Comparison of ENCODE assay signal across 18 cellular contexts in genomic region chr1:182990413-182991144, GRCh38. TPM values are rescaled to one million over a fixed set of nuclear protein-coding genes. Genes with fewer than 3 reads are reported as not detected.
DNase-seq lines count a peak whose midpoint lies in the region; ATAC-seq and TF ChIP-seq lines count a peak whose summit lies in the region.
"Had no signal": no experiment of that assay in that cellular context is flagged by ENCODE, and none has a peak within 500 bp of the region (broad histone marks: within the 10 kb centered on the region; RNA-seq: fewer than 3 reads in every experiment).

No MANE protein-coding gene starts in this region.

- H2AFZ ChIP-seq in PC-3 (ENCODE audit: low read length), result no peak overlapping the region
- H2AFZ ChIP-seq in neural progenitor cell (replicated peaks), result peak overlapping the region; percentile 41
- no peak overlapping the region for H2AFZ ChIP-seq in MM.1S (ENCODE audit: low read length)

- H3K4me1 Mint-ChIP-seq in neural progenitor cell, result no peaks in the 10 kb centered on the region
- H3K4me1 Mint-ChIP-seq: stimulated activated effector memory CD8-positive, alpha-beta T cell treated with anti-CD3 and anti-CD28 coated beads, Interleukin-12 subunit alpha, Interleukin-12 subunit beta, amount 100 ng/mL, for 72 hours had no signal

- H3K36me3 ChIP-seq in BJ (ENCODE audit: control insufficient read depth, insufficient read depth, low read length), result no peaks in the 10 kb centered on the region
- H3K36me3 ChIP-seq in PC-3 (ENCODE audit: low read depth, low read length), result no peaks in the 10 kb centered on the region
- H3K36me3 ChIP-seq in neural progenitor cell, result no peaks in the 10 kb centered on the region
- H3K36me3 ChIP-seq in MM.1S (replicated peaks; ENCODE audit: insufficient read depth, low read length), result no peaks in the 10 kb centered on the region
- H3K36me3 ChIP-seq: BLaER1 had no signal

- H3K27ac ChIP-seq in PC-3 (ENCODE audit: low read length) (peak overlapping the region; percentile 76), neural progenitor cell (no peak overlapping the region), MM.1S (ENCODE audit: low read length) (no peak overlapping the region)
- H3K27ac ChIP-seq: BLaER1, HL-60 had no signal

- H3K9me2 ChIP-seq in PC-3 (replicated peaks; ENCODE audit: low read length) (no peaks in the 10 kb centered on the region), MM.1S (replicated peaks; ENCODE audit: insufficient read depth, low read length) (no peaks in the 10 kb centered on the region)

- CTCF ChIA-PET in BJ (lab: Yijun Ruan, JAX), result interaction anchor here (0.5 to 1.4 kb wide), 2 partner anchors 28 to 137 kb away, joined by 3 read pairs; no protein-coding TSS in a partner anchor
- CTCF ChIA-PET in PC-3 (lab: Charles Lee), result no interaction called here

- H3K27me3 ChIP-seq in BJ (ENCODE audit: control insufficient read depth, insufficient read depth, low read length) (no peaks in the 10 kb centered on the region), PC-3 (ENCODE audit: low read length) (no peaks in the 10 kb centered on the region), neural progenitor cell (no peaks in the 10 kb centered on the region), MM.1S (replicated peaks; ENCODE audit: insufficient read depth, low read length) (no peaks in the 10 kb centered on the region)
- H3K27me3 ChIP-seq: BLaER1 had no signal

- peaks cover 2% of the 10 kb centered on the region for H3K27me3 Mint-ChIP-seq in neural progenitor cell (ENCODE audit: insufficient read depth, low read depth)
- H3K27me3 Mint-ChIP-seq: progenitor cell of endocrine pancreas had no signal

- peak; percentile 15 for DNase-seq in BJ (ENCODE audit: low read depth)
- peak; percentile 50 for DNase-seq in PC-3
- DNase-seq in epithelial cell of esophagus (ENCODE audit: low read depth), result peak; percentile 47
- DNase-seq in neural progenitor cell (ENCODE audit: low spot score), result no peak
- DNase-seq in HUDEP-2 (lab: John Stamatoyannopoulos, UW; ENCODE audit: unreplicated experiment in 76 of 76), result no peak
- no peak for DNase-seq in MM.1S
- DNase-seq: activated naive CD4-positive, alpha-beta T cell treated with anti-CD3 and anti-CD28 coated beads for 36 hours; DMS79; mucosa of descending colon; stimulated activated CD4-positive, alpha-beta T cell treated with anti-CD3 and anti-CD28 coated beads, Interleukin-4, amount 100 ng/mL, for 24 hours had no signal

- no peak for TF ChIP-seq CTCF in BJ (IDR thresholded peaks at IDR 0.05; ENCODE audit: insufficient read depth, low read depth, low read length)
- TF ChIP-seq CTCF in PC-3 (conservative IDR thresholded peaks at IDR 0.05; ENCODE audit: low read depth, low read length), result no peak
- no peak for TF ChIP-seq CTCF in epithelial cell of esophagus (IDR thresholded peaks at IDR 0.05; ENCODE audit: insufficient read depth, low read depth, low read length, missing control alignments)
- no peak for TF ChIP-seq CTCF in neural progenitor cell (IDR thresholded peaks at IDR 0.05)
- TF ChIP-seq CTCF in MM.1S (IDR thresholded peaks at IDR 0.05; ENCODE audit: low read length), result no peak

- no peaks in the 10 kb centered on the region for H3K9me3 Mint-ChIP-seq in neural progenitor cell
- H3K9me3 Mint-ChIP-seq: activated naive CD4-positive, alpha-beta T cell treated with anti-CD3 and anti-CD28 coated beads for 36 hours; stimulated activated effector memory CD8-positive, alpha-beta T cell treated with anti-CD3 and anti-CD28 coated beads, Interleukin-12 subunit alpha, Interleukin-12 subunit beta, amount 100 ng/mL, for 72 hours had no signal

- no peaks in the 10 kb centered on the region for H3K36me3 Mint-ChIP-seq in neural progenitor cell
- H3K36me3 Mint-ChIP-seq: stimulated activated effector memory CD8-positive, alpha-beta T cell treated with anti-CD3 and anti-CD28 coated beads, Interleukin-12 subunit alpha, Interleukin-12 subunit beta, amount 100 ng/mL, for 72 hours had no signal

- intact Hi-C loops in PC-3 (cut with micrococcal nuclease), result no loop called here

- peak; percentile 94 for ATAC-seq in PC-3
- ATAC-seq in GM19397 (IDR thresholded peaks at IDR 0.05; ENCODE audit: unreplicated experiment), result no peak
- no peak for ATAC-seq in GM19463 (IDR thresholded peaks at IDR 0.05; ENCODE audit: unreplicated experiment)
- ATAC-seq: esophagus mucosa; mucosa of descending colon; stimulated activated effector memory CD8-positive, alpha-beta T cell treated with anti-CD3 and anti-CD28 coated beads, Interleukin-12 subunit alpha, Interleukin-12 subunit beta, amount 100 ng/mL, for 72 hours had no signal

- H3K4me2 ChIP-seq in PC-3 (ENCODE audit: low read length) (peak overlapping the region; percentile 55), neural progenitor cell (no peak overlapping the region), MM.1S (ENCODE audit: low read depth, low read length) (no peak overlapping the region)
- H3K4me2 ChIP-seq: BLaER1 had no signal

- H4K20me1 ChIP-seq in PC-3 (ENCODE audit: low read length), result no peaks in the 10 kb centered on the region
- no peaks in the 10 kb centered on the region for H4K20me1 ChIP-seq in neural progenitor cell (ENCODE audit: low read depth)
- H4K20me1 ChIP-seq in MM.1S (ENCODE audit: insufficient read depth, low read length), result no peaks in the 10 kb centered on the region
- H4K20me1 ChIP-seq: BLaER1 had no signal

- H3K9ac ChIP-seq in PC-3 (ENCODE audit: low read length) (no peak overlapping the region; the same call in 1 of the 2 replicates), neural progenitor cell (no peak overlapping the region), MM.1S (ENCODE audit: low read length) (no peak overlapping the region)
- H3K9ac ChIP-seq: BLaER1 had no signal

- H3F3A ChIP-seq in PC-3 (ENCODE audit: low read length, unreplicated experiment), result no peaks in the 10 kb centered on the region
- peaks cover 7% of the 10 kb centered on the region for H3F3A ChIP-seq in neural progenitor cell (ENCODE audit: low read depth)
- H3F3A ChIP-seq in MM.1S (ENCODE audit: insufficient read depth, low read length), result no peaks in the 10 kb centered on the region

- no peak overlapping the region for H3K4me3 Mint-ChIP-seq in neural progenitor cell
- H3K4me3 Mint-ChIP-seq: activated naive CD4-positive, alpha-beta T cell treated with anti-CD3 and anti-CD28 coated beads for 36 hours; stimulated activated effector memory CD8-positive, alpha-beta T cell treated with anti-CD3 and anti-CD28 coated beads, Interleukin-12 subunit alpha, Interleukin-12 subunit beta, amount 100 ng/mL, for 72 hours had no signal

- BruUV-seq in PC-3 (replicated peaks; lab: Mats Ljungman, UMichigan), result no TSS peak

- no peak overlapping the region for H3K27ac Mint-ChIP-seq in neural progenitor cell
- H3K27ac Mint-ChIP-seq: activated naive CD4-positive, alpha-beta T cell treated with anti-CD3 and anti-CD28 coated beads for 36 hours; progenitor cell of endocrine pancreas; stimulated activated effector memory CD8-positive, alpha-beta T cell treated with anti-CD3 and anti-CD28 coated beads, Interleukin-12 subunit alpha, Interleukin-12 subunit beta, amount 100 ng/mL, for 72 hours had no signal

- no peaks in the 10 kb centered on the region for H3K79me2 ChIP-seq in PC-3 (ENCODE audit: low read length)
- H3K79me2 ChIP-seq in neural progenitor cell (ENCODE audit: low read depth), result no peaks in the 10 kb centered on the region
- H3K79me2 ChIP-seq in MM.1S (ENCODE audit: low read length), result no peaks in the 10 kb centered on the region

- H3K4me1 ChIP-seq in PC-3 (ENCODE audit: insufficient read depth, low read length), result peaks cover 12% of the 10 kb centered on the region
- H3K4me1 ChIP-seq in neural progenitor cell, result peaks cover 11% of the 10 kb centered on the region
- H3K4me1 ChIP-seq in MM.1S (ENCODE audit: low read length), result no peaks in the 10 kb centered on the region

- H3K9me3 ChIP-seq in PC-3 (ENCODE audit: low read length) (no peaks in the 10 kb centered on the region), neural progenitor cell (ENCODE audit: low read depth) (no peaks in the 10 kb centered on the region), MM.1S (replicated peaks; ENCODE audit: insufficient read depth, low read length) (no peaks in the 10 kb centered on the region)
- H3K9me3 ChIP-seq: BLaER1, mucosa of descending colon had no signal

- POLR2A ChIA-PET in BJ (lab: Charles Lee), result no interaction called here
- POLR2A ChIA-PET in PC-3 (lab: Charles Lee; ENCODE audit: unreplicated experiment), result no interaction called here

- H3K4me3 ChIP-seq in BJ (ENCODE audit: low read depth, low read length) (no peak overlapping the region), PC-3 (ENCODE audit: low read length) (0 out of 2 replicates have a peak overlapping the region, but pooled peaks have one; percentile 7), epithelial cell of esophagus (ENCODE audit: low read length) (no peak overlapping the region), neural progenitor cell (no peak overlapping the region), MM.1S (ENCODE audit: low read length) (no peak overlapping the region)
- H3K4me3 ChIP-seq: BLaER1, mucosa of descending colon had no signal

RNA-seq across cellular contexts. Expression of gene LAMC1, which starts 32.6 kb away (rescaled TPM):
- polyA plus RNA-seq in BJ (2011; rRNA removed), result 349 and 360 TPM in 2 replicates
- 307 and 333 TPM in 2 replicates for polyA minus RNA-seq in BJ (2011; rRNA and poly(A)+ RNA removed)
- total RNA-seq in PC-3 (2014; rRNA removed) (71.5 TPM in 2 replicates), neural progenitor cell (ENCODE audit: low replicate concordance) (72.8 and 90.2 TPM in 2 replicates)

RNA-seq across cellular contexts. Expression of gene SHCBP1L, which starts 37.6 kb away (rescaled TPM):
- not detected in 2 replicates for polyA plus RNA-seq in BJ (2011; rRNA removed)
- not detected in 2 replicates for polyA minus RNA-seq in BJ (2011; rRNA and poly(A)+ RNA removed)
- not detected in 2 replicates for total RNA-seq in PC-3 (2014; rRNA removed)
- total RNA-seq in neural progenitor cell (ENCODE audit: low replicate concordance), result not detected in 2 replicates
- total RNA-seq: activated naive CD4-positive, alpha-beta T cell treated with anti-CD3 and anti-CD28 coated beads for 36 hours; esophagus mucosa; mucosa of descending colon; progenitor cell of endocrine pancreas; ureter had no signal

Comparison
In these comparisons a context has a peak if more than half of its experiments do, and no peak if none do; other contexts are left out.
1. DNase-seq: peak in BJ (single experiment), PC-3 (single experiment) and epithelial cell of esophagus (single experiment); none in neural progenitor cell (single experiment), HUDEP-2 (0 of 76) and MM.1S (single experiment).